1 cellular context compared by ENCODE assay signal in genomic region chr13:106143930-106144709, GRCh38.
TF ChIP-seq lines count a peak whose summit lies in the region.

No MANE protein-coding gene starts in this region.

TF ChIP-seq in IMR-90, 13 proteins besides CTCF, POLR2A, EP300 and RAD21 (continued from another document):
- TF ChIP-seq USF2 (IDR thresholded peaks at IDR 0.05; ENCODE audit: low read depth, low read length) (no peak), MXI1 (IDR thresholded peaks at IDR 0.05; ENCODE audit: borderline replicate concordance, low read depth, low read length) (no peak), RFX5 (IDR thresholded peaks at IDR 0.05; ENCODE audit: low read depth, low read length) (no peak)
